27 cellular contexts compared by ENCODE assay signal in genomic region chr3:52228266-52228665, GRCh38. TPM values are rescaled to one million over a fixed set of nuclear protein-coding genes. Genes with fewer than 3 reads are reported as not detected.
DNase-seq lines count a peak whose midpoint lies in the region; ATAC-seq and TF ChIP-seq lines count a peak whose summit lies in the region.
"Had no signal": no experiment of that assay in that cellular context is flagged by ENCODE, and none has a peak within 500 bp of the region (broad histone marks: within the 10 kb centered on the region; RNA-seq: fewer than 3 reads in every experiment).

No MANE protein-coding gene starts in this region.

- H3K27me3 ChIP-seq in neutrophil = no peaks in the 10 kb centered on the region
- H3K27me3 ChIP-seq: body of pancreas, heart left ventricle, spleen, thyroid gland had no signal

- H3K4me3 Mint-ChIP-seq in T-cell = no peak overlapping the region
- H3K4me3 Mint-ChIP-seq: activated T-cell treated with anti-CD3 and anti-CD28 coated beads, Interleukin-2, amount 50 U/mL, for 72 hours; memory B cell; stimulated activated naive CD8-positive, alpha-beta T cell treated with anti-CD3 and anti-CD28 coated beads, Interleukin-15, Interleukin-2, amounts not matched to agents 100 ng/mL and 50 ng/mL, for 24 hours had no signal

- peaks cover 57 to 66% (median 61%) of the 10 kb centered on the region in 3 donors for H3K4me1 Mint-ChIP-seq in T-cell

- no peak for ATAC-seq in T-cell (replicated peaks in 1 of 4)
- no peak for ATAC-seq in HG03469 (IDR thresholded peaks at IDR 0.05; ENCODE audit: unreplicated experiment)
- ATAC-seq: activated naive CD4-positive, alpha-beta T cell treated with anti-CD3 and anti-CD28 coated beads, Interleukin-2, amount 50 U/mL, for 72 hours; activated T-cell treated with anti-CD3 and anti-CD28 coated beads, Interleukin-2, amount 50 U/mL, for 72 hours; body of pancreas; GM12878; heart left ventricle; left cardiac atrium; SK-N-SH treated with all-trans-retinoic acid at 6 μM for 48 hours had no signal

- no peak overlapping the region for H3K4me3 ChIP-seq in neutrophil (ENCODE audit: low read depth in 1 of 2, low read length in 1 of 2)
- H3K4me3 ChIP-seq: body of pancreas, GM12878, HAP-1, heart left ventricle, spleen, thyroid gland had no signal

- no peak for TF ChIP-seq CTCF in neutrophil (IDR thresholded peaks at IDR 0.05)

- DNase-seq in activated CD4-positive, CD25-positive, alpha-beta regulatory T cell treated with anti-CD3 and anti-CD28 coated beads, Interleukin-2, amount 50 U/mL, for 72 hours = peak; percentile 23
- DNase-seq in activated CD4-positive, CD25-positive, alpha-beta regulatory T cell (lab: John Stamatoyannopoulos, UW) = no peak
- DNase-seq in T-cell (no peak), Ammon's horn (ENCODE audit: low spot score) (no peak)
- DNase-seq: 8988T; activated T-cell treated with anti-CD3 and anti-CD28 coated beads, Interleukin-2, amount 50 U/mL, for 72 hours; body of pancreas; COR-L47; DMS79 treated with DMSO at 0.1 percent for 48 hours; heart left ventricle; KBM-7; left cardiac atrium; NCI-H187 treated with DMSO at 0.1 percent for 48 hours; occipital lobe; spleen; stimulated activated CD4-positive, alpha-beta T cell treated with anti-CD3 and anti-CD28 coated beads, Interleukin-4, amount 100 ng/mL, for 1 hour; thyroid gland had no signal

- peak overlapping the region; percentile 19 to 22 for H3K27ac Mint-ChIP-seq in T-cell
- H3K27ac Mint-ChIP-seq: activated T-cell treated with anti-CD3 and anti-CD28 coated beads, Interleukin-2, amount 50 U/mL, for 72 hours; memory B cell; stimulated activated naive CD8-positive, alpha-beta T cell treated with anti-CD3 and anti-CD28 coated beads, Interleukin-15, Interleukin-2, amounts not matched to agents 100 ng/mL and 50 ng/mL, for 24 hours had no signal

- H3K4me1 ChIP-seq in neutrophil (ENCODE audit: control insufficient read depth in 1 of 2, insufficient read depth in 1 of 2, low read depth in 1 of 2, low read length in 1 of 2) = peaks cover 32 to 39% of the 10 kb centered on the region in 2 experiments
- H3K4me1 ChIP-seq: body of pancreas, HAP-1, thyroid gland had no signal

- H3K36me3 Mint-ChIP-seq in T-cell = peaks cover 15% of the 10 kb centered on the region

- POLR2A ChIA-PET in T-cell (lab: Charles Lee) = no interaction called here

- H3K27ac ChIP-seq in neutrophil = peak overlapping the region; percentile 13
- H3K27ac ChIP-seq: body of pancreas, epithelial cell of prostate, heart left ventricle, thyroid gland had no signal

- no peaks in the 10 kb centered on the region for H3K9me3 ChIP-seq in neutrophil
- H3K9me3 ChIP-seq: body of pancreas, HAP-1, heart left ventricle, spleen, thyroid gland had no signal

- no peaks in the 10 kb centered on the region for H3K9me3 Mint-ChIP-seq in T-cell
- H3K9me3 Mint-ChIP-seq: activated naive CD4-positive, alpha-beta T cell treated with anti-CD3 and anti-CD28 coated beads, Interleukin-2, amount 50 U/mL, for 72 hours; activated T-cell treated with anti-CD3 and anti-CD28 coated beads, Interleukin-2, amount 50 U/mL, for 72 hours; memory B cell; stimulated activated naive CD8-positive, alpha-beta T cell treated with anti-CD3 and anti-CD28 coated beads, Interleukin-15, Interleukin-2, amounts not matched to agents 100 ng/mL and 50 ng/mL, for 24 hours had no signal

- H3K27me3 Mint-ChIP-seq in T-cell = no peaks in the 10 kb centered on the region
- H3K27me3 Mint-ChIP-seq: memory B cell; stimulated activated naive CD8-positive, alpha-beta T cell treated with anti-CD3 and anti-CD28 coated beads, Interleukin-15, Interleukin-2, amounts not matched to agents 100 ng/mL and 50 ng/mL, for 24 hours had no signal

- CTCF ChIA-PET in T-cell (lab: Charles Lee) = no interaction called here

- H3K36me3 ChIP-seq in neutrophil = peaks cover 76% of the 10 kb centered on the region

RNA-seq across cellular contexts. Expression of gene TLR9, which starts 2.8 kb away (rescaled TPM):
- total RNA-seq in T-cell = 1 to 10 TPM in 3 of 5 donors, under 1 TPM in 1, not detected in 1; 0.54 to 2.9 (median 2.1) TPM
- total RNA-seq: fibroblast of villous mesenchyme had no signal

RNA-seq across cellular contexts. Expression of gene TWF2, which starts 10.7 kb away (rescaled TPM):
- 10 to 100 TPM; 49.8 to 99.9 (median 88.3) TPM for total RNA-seq in T-cell

RNA-seq across cellular contexts. Expression of gene PPM1M, which starts 17.3 kb away (rescaled TPM):
- total RNA-seq in T-cell = 10 to 100 TPM; 63.4 to 78.1 (median 73.4) TPM

RNA-seq across cellular contexts. Expression of gene ALAS1, which starts 30.3 kb away (rescaled TPM):
- 10 to 100 TPM; 12.2 to 32.7 (median 27.1) TPM for total RNA-seq in T-cell

RNA-seq across cellular contexts. Expression of gene WDR82, which starts 50.2 kb away (rescaled TPM):
- total RNA-seq in T-cell = 100 to 1,000 TPM; 119 to 159 (median 154) TPM
